1 cellular context compared by ENCODE assay signal in the genomic region with DNA sequence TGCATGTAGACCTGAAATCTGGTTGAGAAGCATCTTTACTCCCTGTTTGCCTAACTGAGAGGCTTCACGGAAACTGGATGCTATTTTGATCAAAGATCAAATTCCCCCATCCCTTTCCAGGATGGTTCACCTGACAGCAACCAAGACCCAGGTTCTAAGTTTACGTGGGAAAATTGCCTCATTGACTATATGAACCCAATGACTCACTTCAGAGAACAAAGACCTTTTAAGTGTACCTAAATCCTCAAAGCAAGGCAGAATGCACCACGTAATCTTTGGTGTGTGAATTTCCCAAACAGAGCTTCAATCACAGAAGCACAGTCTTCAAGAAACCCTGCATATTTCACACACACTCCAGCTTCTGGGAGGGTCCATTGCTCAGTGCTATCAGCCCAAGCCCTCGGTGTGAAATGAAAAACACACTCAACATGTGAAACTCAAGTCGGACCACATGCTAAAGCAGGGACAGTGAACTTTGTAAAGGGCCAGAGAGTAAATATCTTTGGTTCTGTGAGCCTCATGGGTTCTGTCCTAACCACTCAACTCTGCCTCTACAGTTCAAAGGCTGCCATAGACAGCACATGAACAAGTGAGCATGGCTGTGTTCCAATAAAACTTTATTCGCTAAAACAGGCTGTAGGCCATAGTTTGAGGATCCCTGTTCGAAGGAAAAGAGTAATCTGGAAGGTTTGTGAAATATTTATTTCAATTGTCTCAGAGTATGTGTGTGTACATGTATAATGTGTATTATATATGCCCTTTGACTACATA.
TF ChIP-seq lines count a peak whose summit lies in the region.

No MANE protein-coding gene starts in this region.

TF ChIP-seq in H1, 55 proteins besides CTCF, POLR2A, EP300 and RAD21:
- TF ChIP-seq SP1 (IDR thresholded peaks at IDR 0.05; ENCODE audit: low read depth, low read length) (no peak), RXRA (IDR thresholded peaks at IDR 0.05; ENCODE audit: insufficient read depth, low read depth, low read length) (no peak), JUND (IDR thresholded peaks at IDR 0.05; ENCODE audit: low read length) (no peak), MAFK (IDR thresholded peaks at IDR 0.05; ENCODE audit: low read depth, low read length) (no peak), SP2 (IDR thresholded peaks at IDR 0.05; ENCODE audit: low read length) (no peak), EZH2 (IDR thresholded peaks at IDR 0.05; ENCODE audit: low read depth, low read length, severe bottlenecking) (no peak), HDAC6 (IDR thresholded peaks at IDR 0.05; ENCODE audit: low read depth, low read length) (no peak), RFX5 (IDR thresholded peaks at IDR 0.05; ENCODE audit: borderline replicate concordance, low read depth, low read length) (no peak), MAX (IDR thresholded peaks at IDR 0.05) (no peak)
